8 cellular contexts compared by ENCODE assay signal in the genomic region with DNA sequence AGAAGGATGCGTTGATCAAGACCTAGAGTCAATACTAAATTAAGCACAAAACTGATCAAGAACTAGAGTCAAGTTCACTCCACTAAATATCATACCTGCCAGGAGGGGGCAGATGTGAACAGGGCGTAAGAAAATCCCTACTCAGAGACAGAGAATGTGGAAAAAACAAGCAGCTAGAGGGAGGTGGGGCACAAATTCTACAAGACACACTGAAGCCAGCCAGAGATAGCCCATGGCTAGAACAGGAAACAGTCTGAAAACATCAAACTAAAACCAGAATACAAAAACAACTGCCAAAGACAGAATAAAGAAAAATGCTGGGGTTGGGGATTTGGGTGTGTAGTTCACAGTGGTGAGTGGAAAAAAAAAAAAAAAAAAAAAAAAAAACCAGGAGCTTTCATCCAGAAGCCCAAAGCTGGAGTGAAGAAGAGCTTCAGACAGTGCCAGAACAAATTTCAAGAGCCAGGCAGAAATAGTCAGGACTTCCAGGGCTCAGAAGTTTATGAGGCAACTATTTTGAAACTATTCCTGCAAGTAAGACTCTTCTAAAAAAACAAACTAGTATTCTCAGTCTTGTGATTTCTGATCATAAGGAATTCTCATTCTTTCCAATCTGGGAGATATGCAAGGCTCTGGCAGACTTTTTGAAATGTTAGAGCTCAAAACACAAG.
DNase-seq lines count a peak whose midpoint lies in the region; ATAC-seq, FAIRE-seq and TF ChIP-seq lines count a peak whose summit lies in the region.

No MANE protein-coding gene starts in this region.

- no peak overlapping the region for H3K4me3 Mint-ChIP-seq in nephron progenitor cell

- DNase-seq in AG08396 (ENCODE audit: low spot score) (peak; percentile 72), NCI-H2171 (lab: John Stamatoyannopoulos, UW) (peak; percentile 1), WERI-Rb-1 (peak; percentile 50), esophagus squamous epithelium (lab: John Stamatoyannopoulos, UW) (no peak), nephron progenitor cell (peak; percentile 36), urothelium cell line (ENCODE audit: low spot score) (peak; percentile 82)

- H3K4me1 ChIP-seq in esophagus squamous epithelium, result peaks cover 0 to 18% (median 4%) of the 10 kb centered on the region in 3 donors

- H3K27ac ChIP-seq in WERI-Rb-1, result no peak overlapping the region
- peak overlapping the region in 3 of 4 donors; percentile 62 to 84 (median 72) for H3K27ac ChIP-seq in esophagus squamous epithelium

- H3K27me3 ChIP-seq in WERI-Rb-1 (ENCODE audit: insufficient read depth, low read depth, severe bottlenecking) (no peaks in the 10 kb centered on the region), esophagus squamous epithelium (no peaks in the 10 kb centered on the region)

- peak; percentile 48; the same call in 1 of the 2 replicates for TF ChIP-seq CTCF in WERI-Rb-1 (IDR thresholded peaks at IDR 0.05; ENCODE audit: low read depth, low read length)
- peak; percentile 41 to 73 (median 67) for TF ChIP-seq CTCF in esophagus squamous epithelium (IDR thresholded peaks at IDR 0.05)
- peak; percentile 50 for TF ChIP-seq CTCF in nephron progenitor cell (IDR thresholded peaks at IDR 0.05)

- H3K27ac Mint-ChIP-seq in nephron progenitor cell, result no peak overlapping the region

- WGBS in esophagus squamous epithelium, 2 donors, result 8 to 33% methylated on average over 2 of the region's 2 CpGs

- TF ChIP-seq POLR2A in esophagus squamous epithelium (IDR thresholded peaks at IDR 0.05), result no peak

- H3K36me3 ChIP-seq in WERI-Rb-1 (no peaks in the 10 kb centered on the region), esophagus squamous epithelium (no peaks in the 10 kb centered on the region)

- H3K4me1 Mint-ChIP-seq in nephron progenitor cell, result peaks cover 6% of the 10 kb centered on the region

- FAIRE-seq in urothelium cell line (lab: Jason Lieb, UNC), result peak; percentile 66

- H3K36me3 Mint-ChIP-seq in nephron progenitor cell (ENCODE audit: low read depth), result no peaks in the 10 kb centered on the region

- peaks cover 8% of the 10 kb centered on the region for H3K27me3 Mint-ChIP-seq in nephron progenitor cell (ENCODE audit: low read depth, poor library complexity)

- no peaks in the 10 kb centered on the region for H3K9me3 Mint-ChIP-seq in nephron progenitor cell

- intact Hi-C loops in esophagus squamous epithelium (cut with DNase I), result loop anchor here (10.0 kb wide), 2 partner anchors 128 to 192 kb away; no protein-coding TSS in a partner anchor

- H3K4me3 ChIP-seq in WERI-Rb-1 (ENCODE audit: low read depth, low read length), result no peak overlapping the region
- no peak overlapping the region for H3K4me3 ChIP-seq in esophagus squamous epithelium

- ATAC-seq in GM18499 (IDR thresholded peaks at IDR 0.05; ENCODE audit: insufficient read depth, unreplicated experiment) (peak; percentile 65), HG03045 (IDR thresholded peaks at IDR 0.05; ENCODE audit: unreplicated experiment) (peak; percentile 75)

- H3K9me3 ChIP-seq in WERI-Rb-1 (ENCODE audit: severe bottlenecking) (no peaks in the 10 kb centered on the region), esophagus squamous epithelium (no peaks in the 10 kb centered on the region)
